Comparison of ENCODE assay signal across 11 cellular contexts in the genomic region with DNA sequence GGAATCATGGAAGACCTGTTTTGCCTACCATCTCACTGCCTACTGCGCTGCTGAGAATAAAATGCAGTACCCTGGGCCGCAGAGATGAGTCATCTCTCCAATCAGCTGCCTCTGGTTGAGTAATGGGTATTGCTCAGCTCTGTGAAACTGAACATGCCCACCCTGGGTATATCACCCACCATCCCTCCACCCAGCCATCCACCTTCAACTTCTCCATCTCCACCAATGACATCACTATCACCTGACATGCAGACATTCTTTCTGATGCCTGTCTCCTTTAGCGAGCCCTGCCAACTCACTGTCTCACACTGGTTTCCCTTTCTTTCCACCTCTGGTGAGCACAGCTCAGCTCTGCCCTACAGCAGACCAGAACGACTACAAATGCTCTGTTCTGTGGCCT. TPM values are rescaled to one million over a fixed set of nuclear protein-coding genes. Genes with fewer than 3 reads are reported as not detected.
DNase-seq lines count a peak whose midpoint lies in the region; ATAC-seq and TF ChIP-seq lines count a peak whose summit lies in the region.
"Had no signal": no experiment of that assay in that cellular context is flagged by ENCODE, and none has a peak within 500 bp of the region (broad histone marks: within the 10 kb centered on the region; RNA-seq: fewer than 3 reads in every experiment).

No MANE protein-coding gene starts in this region.

- H3K9me3 ChIP-seq in CD8-positive, alpha-beta T cell (ENCODE audit: low read length), result no peaks in the 10 kb centered on the region
- H3K9me3 ChIP-seq in adrenal gland (replicated peaks in 1 of 3), result no peaks in the 10 kb centered on the region
- H3K9me3 ChIP-seq: neutrophil, thyroid gland had no signal

- intact Hi-C loops in CD8-positive, alpha-beta T cell (cut with DNase I, micrococcal nuclease), result no loop called here
- intact Hi-C loops in adrenal gland (cut with DNase I), result no loop called here

- no peak for DNase-seq in CD8-positive, alpha-beta T cell
- DNase-seq in astrocyte of the hippocampus (ENCODE audit: low read depth, low spot score) (peak; percentile 75), lung microvascular endothelial cell (ENCODE audit: low read depth in 2 of 2) (peak; percentile 24 to 50), type B pancreatic cell (ENCODE audit: extremely low spot score, unreplicated experiment) (no peak), medulla oblongata (ENCODE audit: extremely low spot score) (no peak), adrenal gland (no peak)
- DNase-seq: effector CD4-positive, alpha-beta T cell; thyroid gland had no signal

- no peaks in the 10 kb centered on the region for H3K36me3 Mint-ChIP-seq in CD8-positive, alpha-beta T cell
- peaks cover 23% of the 10 kb centered on the region for H3K36me3 Mint-ChIP-seq in type B pancreatic cell

- CTCF ChIA-PET in CD8-positive, alpha-beta T cell (lab: Charles Lee), result no interaction called here

- H3K27ac ChIP-seq in CD8-positive, alpha-beta T cell (ENCODE audit: low read depth, low read length), result no peak overlapping the region
- H3K27ac ChIP-seq in adrenal gland, result no peak overlapping the region
- H3K27ac ChIP-seq: neutrophil, thyroid gland had no signal

- no peak overlapping the region for H3K4me3 Mint-ChIP-seq in CD8-positive, alpha-beta T cell
- no peak overlapping the region for H3K4me3 Mint-ChIP-seq in type B pancreatic cell

- peak; percentile 11 for ATAC-seq in CD8-positive, alpha-beta T cell
- ATAC-seq in HG03280 (IDR thresholded peaks at IDR 0.05; ENCODE audit: unreplicated experiment) (peak; percentile 68), HG02981 (IDR thresholded peaks at IDR 0.05; ENCODE audit: unreplicated experiment) (no peak)

- no peaks in the 10 kb centered on the region for H3K4me1 Mint-ChIP-seq in CD8-positive, alpha-beta T cell (ENCODE audit: low read depth)
- H3K4me1 Mint-ChIP-seq in type B pancreatic cell (ENCODE audit: unreplicated experiment), result no peaks in the 10 kb centered on the region

- no peaks in the 10 kb centered on the region for H3K27me3 ChIP-seq in CD8-positive, alpha-beta T cell (ENCODE audit: insufficient read depth, low read length)
- no peaks in the 10 kb centered on the region for H3K27me3 ChIP-seq in adrenal gland
- H3K27me3 ChIP-seq: neutrophil, thyroid gland had no signal

- no peaks in the 10 kb centered on the region for H3K36me3 ChIP-seq in CD8-positive, alpha-beta T cell (ENCODE audit: insufficient read depth, low read length)
- no peaks in the 10 kb centered on the region for H3K36me3 ChIP-seq in adrenal gland (replicated peaks in 1 of 2)
- H3K36me3 ChIP-seq: thyroid gland had no signal

- no peak for TF ChIP-seq CTCF in CD8-positive, alpha-beta T cell (IDR thresholded peaks at IDR 0.05)
- no peak for TF ChIP-seq CTCF in type B pancreatic cell (conservative IDR thresholded peaks at IDR 0.05)
- TF ChIP-seq CTCF in adrenal gland (IDR thresholded peaks at IDR 0.05), result no peak

- no peaks in the 10 kb centered on the region for H3K9me3 Mint-ChIP-seq in CD8-positive, alpha-beta T cell
- no peaks in the 10 kb centered on the region for H3K9me3 Mint-ChIP-seq in type B pancreatic cell

- H3K27me3 Mint-ChIP-seq in CD8-positive, alpha-beta T cell (ENCODE audit: low read depth), result no peaks in the 10 kb centered on the region
- no peaks in the 10 kb centered on the region for H3K27me3 Mint-ChIP-seq in type B pancreatic cell

- no peaks in the 10 kb centered on the region for H3K4me1 ChIP-seq in CD8-positive, alpha-beta T cell (ENCODE audit: insufficient read depth, low read length)
- no peaks in the 10 kb centered on the region for H3K4me1 ChIP-seq in adrenal gland (replicated peaks in 1 of 2)
- H3K4me1 ChIP-seq: thyroid gland had no signal

- no peak overlapping the region for H3K27ac Mint-ChIP-seq in CD8-positive, alpha-beta T cell
- H3K27ac Mint-ChIP-seq in type B pancreatic cell, result no peak overlapping the region

- no peak for TF ChIP-seq POLR2A in adrenal gland (IDR thresholded peaks at IDR 0.05)

- WGBS in adrenal gland, 4 donors, result 84 to 99% (median 94%) methylated on average over 4 of the region's 4 CpGs

- POLR2A ChIA-PET in CD8-positive, alpha-beta T cell (lab: Charles Lee), result interaction anchor here (1.1 kb wide), 1 partner anchor 24 kb away, joined by 3 read pairs; no protein-coding TSS in a partner anchor

- no peak overlapping the region for H3K4me3 ChIP-seq in CD8-positive, alpha-beta T cell (ENCODE audit: low read depth, low read length)
- no peak overlapping the region for H3K4me3 ChIP-seq in adrenal gland
- H3K4me3 ChIP-seq: thyroid gland had no signal

RNA-seq across cellular contexts. Expression of a gene that starts 33.6 kb away (rescaled TPM):
- under 1 TPM in 1 of 2 experiments, not detected in 1; 0.38 TPM for total RNA-seq in CD8-positive, alpha-beta T cell
- total RNA-seq in lung microvascular endothelial cell, result 2.8 and 7.0 TPM in 2 replicates
- total RNA-seq in type B pancreatic cell (ENCODE audit: low replicate concordance), result 7.4 and 24.8 TPM in 2 replicates
- under 1 TPM in 6 of 8 donors, not detected in 2; 0.11 to 0.43 (median 0.30) TPM for total RNA-seq in adrenal gland
- under 1 TPM in 2 of 3 donors, not detected in 1; 0.07 to 0.20 TPM for polyA plus RNA-seq in adrenal gland

Comparison
In these comparisons a context has a peak if more than half of its experiments do, and no peak if none do; other contexts are left out.
1. DNase-seq: peak in astrocyte of the hippocampus (single experiment) and lung microvascular endothelial cell (2 of 2); none in CD8-positive, alpha-beta T cell (0 of 7), type B pancreatic cell (single experiment), medulla oblongata (single experiment) and adrenal gland (0 of 7).